15 cellular contexts compared by ENCODE assay signal in the genomic region with DNA sequence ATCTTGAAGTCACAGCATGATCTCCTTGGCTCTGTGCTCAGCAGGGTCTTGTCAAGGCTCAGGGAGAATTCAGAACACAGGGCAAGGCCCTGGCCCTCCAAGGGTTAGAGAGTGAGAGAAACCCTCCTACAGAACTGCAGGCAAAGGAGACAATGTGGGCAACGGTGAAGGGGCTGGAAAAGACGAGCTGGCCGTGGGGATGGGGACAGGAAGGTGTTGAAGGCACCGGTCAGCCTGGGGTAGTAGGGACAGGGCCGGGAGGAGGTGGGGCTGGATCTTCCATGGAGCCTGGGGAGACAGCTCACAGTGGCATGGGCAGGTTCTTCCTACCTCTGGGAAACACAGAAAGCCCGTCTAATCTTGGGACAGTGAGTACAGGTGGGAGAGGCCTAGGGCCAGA.
DNase-seq lines count a peak whose midpoint lies in the region; ATAC-seq and TF ChIP-seq lines count a peak whose summit lies in the region.
"Had no signal": no experiment of that assay in that cellular context is flagged by ENCODE, and none has a peak within 500 bp of the region (broad histone marks: within the 10 kb centered on the region; RNA-seq: fewer than 3 reads in every experiment).

No MANE protein-coding gene starts in this region.

- intact Hi-C loops in dendritic cell treated with granulocyte-macrophage colony-stimulating factor and Interleukin-4, amounts not matched to agents 40 ng/mL and 50 ng/mL, for 4 days (cut with micrococcal nuclease) = no loop called here

- H3K27me3 ChIP-seq in suprapubic skin = no peaks in the 10 kb centered on the region

- H3K4me3 ChIP-seq in suprapubic skin = no peak overlapping the region
- H3K4me3 ChIP-seq: skin epidermis had no signal

- H3K36me3 Mint-ChIP-seq in T-helper 17 cell (ENCODE audit: low read depth) (peaks cover 5% of the 10 kb centered on the region), mesothelial cell of epicardium (peaks cover 8% of the 10 kb centered on the region)
- peaks cover 100% of the 10 kb centered on the region for H3K36me3 Mint-ChIP-seq in dendritic cell treated with granulocyte-macrophage colony-stimulating factor and Interleukin-4, amounts not matched to agents 40 ng/mL and 50 ng/mL, for 4 days (ENCODE audit: low read depth)

- H3K4me1 ChIP-seq in suprapubic skin = peaks cover 34% of the 10 kb centered on the region

- H3K9me3 ChIP-seq in T-helper 17 cell (ENCODE audit: control insufficient read depth, low read length, poor library complexity, severe bottlenecking) (no peaks in the 10 kb centered on the region), suprapubic skin (no peaks in the 10 kb centered on the region)

- ATAC-seq in T-helper 17 cell (no peak), HG03045 (IDR thresholded peaks at IDR 0.05; ENCODE audit: unreplicated experiment) (no peak)
- ATAC-seq: activated CD8-positive, alpha-beta T cell treated with anti-CD3 and anti-CD28 coated beads for 36 hours had no signal

- no peaks in the 10 kb centered on the region for H3K9me3 Mint-ChIP-seq in dendritic cell treated with granulocyte-macrophage colony-stimulating factor and Interleukin-4, amounts not matched to agents 40 ng/mL and 50 ng/mL, for 4 days
- no peaks in the 10 kb centered on the region for H3K9me3 Mint-ChIP-seq in mesothelial cell of epicardium
- H3K9me3 Mint-ChIP-seq: activated CD8-positive, alpha-beta T cell treated with anti-CD3 and anti-CD28 coated beads for 36 hours; activated naive CD4-positive, alpha-beta T cell treated with anti-CD3 and anti-CD28 coated beads, Interleukin-2, amount 50 U/mL, for 24 hours; T-helper 2 cell treated with Interferon-gamma antibody and Interleukin-4, amounts not matched to agents 5 μg/mL and 100 μg/mL, for 36 hours had no signal

- H3K27ac ChIP-seq in suprapubic skin = peak overlapping the region; percentile 30
- H3K27ac ChIP-seq: HL-60 had no signal

- H3K27ac Mint-ChIP-seq in T-helper 17 cell = peak overlapping the region; percentile 14
- peak overlapping the region; percentile 20 for H3K27ac Mint-ChIP-seq in dendritic cell treated with granulocyte-macrophage colony-stimulating factor and Interleukin-4, amounts not matched to agents 40 ng/mL and 50 ng/mL, for 4 days
- H3K27ac Mint-ChIP-seq in mesothelial cell of epicardium = peak overlapping the region; percentile 89
- H3K27ac Mint-ChIP-seq: activated CD8-positive, alpha-beta T cell treated with anti-CD3 and anti-CD28 coated beads for 36 hours; activated naive CD4-positive, alpha-beta T cell treated with anti-CD3 and anti-CD28 coated beads, Interleukin-2, amount 50 U/mL, for 24 hours; T-helper 2 cell treated with Interferon-gamma antibody and Interleukin-4, amounts not matched to agents 5 μg/mL and 100 μg/mL, for 36 hours had no signal

- no peak for TF ChIP-seq EP300 in suprapubic skin (IDR thresholded peaks at IDR 0.05)

- H3K27me3 Mint-ChIP-seq in T-helper 17 cell (no peaks in the 10 kb centered on the region), mesothelial cell of epicardium (ENCODE audit: low read depth) (no peaks in the 10 kb centered on the region)
- H3K27me3 Mint-ChIP-seq in dendritic cell treated with granulocyte-macrophage colony-stimulating factor and Interleukin-4, amounts not matched to agents 40 ng/mL and 50 ng/mL, for 4 days = no peaks in the 10 kb centered on the region
- H3K27me3 Mint-ChIP-seq: activated CD8-positive, alpha-beta T cell treated with anti-CD3 and anti-CD28 coated beads for 36 hours; activated naive CD4-positive, alpha-beta T cell treated with anti-CD3 and anti-CD28 coated beads, Interleukin-2, amount 50 U/mL, for 24 hours; CD4-positive, CD25-positive, alpha-beta regulatory T cell had no signal

- H3K4me1 Mint-ChIP-seq in T-helper 17 cell (peaks cover 6% of the 10 kb centered on the region), mesothelial cell of epicardium (peaks cover 40% of the 10 kb centered on the region)
- H3K4me1 Mint-ChIP-seq in dendritic cell treated with granulocyte-macrophage colony-stimulating factor and Interleukin-4, amounts not matched to agents 40 ng/mL and 50 ng/mL, for 4 days (ENCODE audit: low read depth) = peaks cover 47% of the 10 kb centered on the region
- H3K4me1 Mint-ChIP-seq: activated naive CD4-positive, alpha-beta T cell treated with anti-CD3 and anti-CD28 coated beads, Interleukin-2, amount 50 U/mL, for 24 hours had no signal

- no peak for TF ChIP-seq POLR2A in suprapubic skin (IDR thresholded peaks at IDR 0.05)

- peaks cover 45% of the 10 kb centered on the region for H3K36me3 ChIP-seq in suprapubic skin

- H3K4me3 Mint-ChIP-seq in T-helper 17 cell = no peak overlapping the region
- H3K4me3 Mint-ChIP-seq in dendritic cell treated with granulocyte-macrophage colony-stimulating factor and Interleukin-4, amounts not matched to agents 40 ng/mL and 50 ng/mL, for 4 days = no peak overlapping the region
- no peak overlapping the region for H3K4me3 Mint-ChIP-seq in mesothelial cell of epicardium
- H3K4me3 Mint-ChIP-seq: activated CD8-positive, alpha-beta T cell treated with anti-CD3 and anti-CD28 coated beads for 36 hours; activated naive CD4-positive, alpha-beta T cell treated with anti-CD3 and anti-CD28 coated beads, Interleukin-2, amount 50 U/mL, for 24 hours; CD4-positive, CD25-positive, alpha-beta regulatory T cell; T-helper 2 cell treated with Interferon-gamma antibody and Interleukin-4, amounts not matched to agents 5 μg/mL and 100 μg/mL, for 36 hours had no signal

- WGBS in suprapubic skin = 87% methylated on average over 6 of the region's 6 CpGs

- no peak for DNase-seq in T-helper 17 cell
- no peak for DNase-seq in mesothelial cell of epicardium (ENCODE audit: low spot score in 2 of 2, unreplicated experiment in 2 of 2)
- no peak for DNase-seq in suprapubic skin (ENCODE audit: low spot score in 2 of 2)
- no peak for DNase-seq in RKO (ENCODE audit: low spot score)
- DNase-seq in NCI-H2029 (lab: John Stamatoyannopoulos, UW) = no peak
- DNase-seq in HPDE6-E6E7 (ENCODE audit: extremely low spot score) = no peak
- DNase-seq: activated CD8-positive, alpha-beta T cell treated with anti-CD3 and anti-CD28 coated beads for 36 hours; CD4-positive, CD25-positive, alpha-beta regulatory T cell; MM.1S had no signal

- TF ChIP-seq CTCF in mesothelial cell of epicardium (IDR thresholded peaks at IDR 0.05; ENCODE audit: unreplicated experiment) (no peak), suprapubic skin (IDR thresholded peaks at IDR 0.05) (no peak)

Comparison
In these comparisons a context has a peak if more than half of its experiments do, and no peak if none do; other contexts are left out.
1. H3K27ac Mint-ChIP-seq: peak in every context shown above with its lines; median percentile 89 in mesothelial cell of epicardium; 20 in dendritic cell treated with granulocyte-macrophage colony-stimulating factor and Interleukin-4, amounts not matched to agents 40 ng/mL and 50 ng/mL, for 4 days; 14 in T-helper 17 cell.